In genomic region chr11:45657496-45658260, GRCh38 we compare ENCODE assay signal across 2 cellular contexts.
TF ChIP-seq lines count a peak whose summit lies in the region.

No MANE protein-coding gene starts in this region.

TF ChIP-seq in SK-N-SH, 30 proteins besides CTCF, POLR2A, EP300 and RAD21 (continued from another document):
- TF ChIP-seq MEF2A (IDR thresholded peaks at IDR 0.05; ENCODE audit: borderline replicate concordance, low read depth): no peak
- TF ChIP-seq EZH2phosphoT487 (IDR thresholded peaks at IDR 0.05; ENCODE audit: borderline replicate concordance, low read depth): no peak
- TF ChIP-seq RCOR1 (IDR thresholded peaks at IDR 0.05; ENCODE audit: low read length): no peak
- no peak for TF ChIP-seq SMC3 (IDR thresholded peaks at IDR 0.05; ENCODE audit: low read depth, low read length)
- no peak for TF ChIP-seq PBX3 (IDR thresholded peaks at IDR 0.05)
- no peak for TF ChIP-seq FOSL2 (IDR thresholded peaks at IDR 0.05; ENCODE audit: borderline replicate concordance, low read depth)
- no peak for TF ChIP-seq ZBTB33 (IDR thresholded peaks at IDR 0.05; ENCODE audit: borderline replicate concordance, low read depth)
- TF ChIP-seq TEAD4 (IDR thresholded peaks at IDR 0.05; ENCODE audit: borderline replicate concordance, insufficient read depth): no peak
- no peak for TF ChIP-seq GATA2 (CRISPR knock-in tag; IDR thresholded peaks at IDR 0.05)
- no peak for TF ChIP-seq SIN3A (IDR thresholded peaks at IDR 0.05; ENCODE audit: borderline replicate concordance, low read depth, low read length)
TF ChIP-seq in SK-N-SH: peak in this region for 0.

TF ChIP-seq in SK-N-SH treated with all-trans-retinoic acid at 6 μM for 48 hours, 23 proteins besides CTCF, POLR2A, EP300 and RAD21 (continued from another document):
- TF ChIP-seq CSRNP3 (CRISPR knock-in tag; IDR thresholded peaks at IDR 0.05) (no peak), ZNF70 (CRISPR knock-in tag; IDR thresholded peaks at IDR 0.05) (no peak), PPARA (CRISPR knock-in tag; IDR thresholded peaks at IDR 0.05; ENCODE audit: borderline replicate concordance) (no peak), GLIS3 (CRISPR knock-in tag; IDR thresholded peaks at IDR 0.05) (no peak), TOX (CRISPR knock-in tag; IDR thresholded peaks at IDR 0.05; ENCODE audit: borderline replicate concordance) (no peak), OSR1 (CRISPR knock-in tag; IDR thresholded peaks at IDR 0.05) (no peak), CSDC2 (CRISPR knock-in tag; IDR thresholded peaks at IDR 0.05) (no peak), CREB5 (CRISPR knock-in tag; IDR thresholded peaks at IDR 0.05; ENCODE audit: low read depth) (no peak)
